In the genomic region with DNA sequence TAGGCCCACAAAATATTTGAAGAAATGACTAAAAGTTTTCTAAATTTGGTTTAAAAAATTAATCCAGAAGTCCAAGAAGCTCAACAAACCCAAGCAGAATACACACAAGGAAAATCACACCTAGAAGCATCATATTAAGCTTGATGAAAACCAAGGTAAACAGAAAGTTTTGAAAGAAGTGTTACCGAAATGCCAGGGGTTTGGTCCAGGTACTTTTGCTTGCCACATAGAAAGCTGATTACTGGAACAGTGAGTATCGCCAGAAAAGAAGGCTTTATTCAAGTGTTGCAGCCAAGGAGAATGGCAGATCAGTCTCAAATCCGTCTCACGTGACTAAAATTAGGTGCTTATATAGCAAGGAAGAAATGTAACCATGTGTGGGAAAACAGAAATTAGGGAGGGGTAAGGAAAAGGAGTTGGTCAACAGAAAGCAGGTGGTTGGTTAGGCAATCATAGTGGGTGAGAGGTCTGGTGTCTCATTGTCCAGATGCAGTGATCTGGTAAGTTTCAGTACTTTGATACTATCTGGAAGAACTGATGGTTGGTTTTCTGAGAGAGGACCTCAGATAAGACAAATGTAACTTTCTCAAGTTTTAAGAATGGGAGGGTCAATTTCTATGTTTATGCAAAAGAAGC, we compare ENCODE assay signal across 18 cellular contexts.
A peak's percentile ranks its signal among the peaks of the same experiment; 100 is the strongest.
DNase-seq lines count a peak whose midpoint lies in the region; ATAC-seq and TF ChIP-seq lines count a peak whose summit lies in the region.
"Had no signal": no experiment of that assay in that cellular context is flagged by ENCODE, and none has a peak within 500 bp of the region (broad histone marks: within the 10 kb centered on the region; RNA-seq: fewer than 3 reads in every experiment).

No MANE protein-coding gene starts in this region.

- H3K23ac ChIP-seq in H9 (ENCODE audit: insufficient read length, low read depth, low read length): no peak overlapping the region

- H3K27ac ChIP-seq in H9 (ENCODE audit: insufficient read length, low read depth, low read length): no peak overlapping the region
- H3K27ac ChIP-seq: 22Rv1, A549, C4-2B had no signal

- no peaks in the 10 kb centered on the region for H3K79me2 ChIP-seq in H9 (ENCODE audit: insufficient read depth, low read length)

- TF ChIP-seq CTCF in natural killer cell (IDR thresholded peaks at IDR 0.05) (no peak), nephron progenitor cell (IDR thresholded peaks at IDR 0.05) (no peak), H9 (conservative IDR thresholded peaks at IDR 0.05) (no peak)

- H2BK15ac ChIP-seq in H9 (ENCODE audit: low read depth, low read length): no peak overlapping the region

- H3K9me3 ChIP-seq in H9 (ENCODE audit: control insufficient read depth, low read depth, low read length): no peaks in the 10 kb centered on the region
- H3K9me3 ChIP-seq: A549, Caco-2, HAP-1 had no signal

- H3K18ac ChIP-seq in H9 (ENCODE audit: insufficient read length, low read depth, low read length): no peak overlapping the region

- no peak overlapping the region for H3K9ac ChIP-seq in H9 (ENCODE audit: extremely low read depth, insufficient read length, low read length)

- no peak overlapping the region for H4K8ac ChIP-seq in H9 (replicated peaks; ENCODE audit: insufficient read length, low read depth, low read length)

- H2BK20ac ChIP-seq in H9 (ENCODE audit: low read depth, low read length, poor library complexity, severe bottlenecking): no peak overlapping the region

- H3K27me3 ChIP-seq in H9 (ENCODE audit: insufficient read depth, low read length): no peaks in the 10 kb centered on the region

- no peak overlapping the region for H4K5ac ChIP-seq in H9 (ENCODE audit: insufficient read length, low read depth, low read length)

- DNase-seq in DMS53 (lab: John Stamatoyannopoulos, UW) (peak; percentile 12), DMS53 treated with DMSO at 0.1 percent for 48 hours (lab: John Stamatoyannopoulos, UW; ENCODE audit: unreplicated experiment) (no peak), natural killer cell (no peak), nephron progenitor cell (no peak), H9 (no peak), activated gamma-delta T cell (lab: John Stamatoyannopoulos, UW) (no peak)
- DNase-seq in natural killer cell treated with Interleukin-12 subunit alpha and Interleukin-12 subunit beta and Interleukin-15 and Interleukin-18, amount 100 ng/mL, for 72 hours (ENCODE audit: low spot score): no peak
- DNase-seq: AML-193; Caco-2; CD4-positive, alpha-beta T cell; DMS153; DND-41; EL had no signal

- no peak overlapping the region for H2BK120ac ChIP-seq in H9 (ENCODE audit: low read depth, low read length, poor library complexity, severe bottlenecking)

- peak overlapping the region; percentile 5 for H3K4me3 Mint-ChIP-seq in natural killer cell treated with Interleukin-12 subunit alpha and Interleukin-12 subunit beta and Interleukin-15 and Interleukin-18, amount 100 ng/mL, for 72 hours
- H3K4me3 Mint-ChIP-seq in natural killer cell (no peak overlapping the region), nephron progenitor cell (no peak overlapping the region), H9 (no peak overlapping the region)
- H3K4me3 Mint-ChIP-seq: CD4-positive, alpha-beta T cell had no signal

- intact Hi-C loops in natural killer cell (cut with micrococcal nuclease): no loop called here

- H3K27me3 Mint-ChIP-seq in natural killer cell treated with Interleukin-12 subunit alpha and Interleukin-12 subunit beta and Interleukin-15 and Interleukin-18, amount 100 ng/mL, for 72 hours: peaks cover 0 to 7% of the 10 kb centered on the region in 2 donors
- H3K27me3 Mint-ChIP-seq in natural killer cell (ENCODE audit: low read depth in 2 of 2) (peaks cover 4 to 6% of the 10 kb centered on the region in 2 donors), nephron progenitor cell (ENCODE audit: low read depth, poor library complexity) (peaks cover 5% of the 10 kb centered on the region), H9 (ENCODE audit: low read depth) (no peaks in the 10 kb centered on the region; the same call in 1 of the 2 replicates)

- H3K23me2 ChIP-seq in H9 (ENCODE audit: insufficient read length, low read depth, low read length, poor library complexity, severe bottlenecking): no peaks in the 10 kb centered on the region

- H2BK12ac ChIP-seq in H9 (ENCODE audit: insufficient read length, low read depth, low read length): no peak overlapping the region

- no peaks in the 10 kb centered on the region for H3K79me1 ChIP-seq in H9 (ENCODE audit: insufficient read depth, low read depth, low read length, poor library complexity, severe bottlenecking)

- H4K91ac ChIP-seq in H9 (ENCODE audit: insufficient read length, low read depth, low read length): no peak overlapping the region

- no peak for ATAC-seq in natural killer cell treated with Interleukin-12 subunit alpha and Interleukin-12 subunit beta and Interleukin-15 and Interleukin-18, amount 100 ng/mL, for 72 hours
- ATAC-seq in natural killer cell: no peak
- ATAC-seq: A549, GM12878 had no signal

- H2BK5ac ChIP-seq in H9 (ENCODE audit: insufficient read length, low read length): no peak overlapping the region

- no peak overlapping the region for H2AK5ac ChIP-seq in H9 (ENCODE audit: insufficient read length, low read length)

- H3K36me3 Mint-ChIP-seq in natural killer cell treated with Interleukin-12 subunit alpha and Interleukin-12 subunit beta and Interleukin-15 and Interleukin-18, amount 100 ng/mL, for 72 hours: no peaks in the 10 kb centered on the region
- H3K36me3 Mint-ChIP-seq in natural killer cell: no peaks in the 10 kb centered on the region
- no peaks in the 10 kb centered on the region for H3K36me3 Mint-ChIP-seq in nephron progenitor cell (ENCODE audit: low read depth)
- no peaks in the 10 kb centered on the region for H3K36me3 Mint-ChIP-seq in H9 (ENCODE audit: insufficient read depth in 1 of 3, low read depth in 3 of 3)

- no peak overlapping the region for H3K4me2 ChIP-seq in H9 (ENCODE audit: insufficient read depth, insufficient read length, low read length)
- H3K4me2 ChIP-seq: A549 had no signal

- H3T11ph ChIP-seq in H9 (ENCODE audit: low read length): no peak overlapping the region

- no peaks in the 10 kb centered on the region for H3K9me3 Mint-ChIP-seq in natural killer cell treated with Interleukin-12 subunit alpha and Interleukin-12 subunit beta and Interleukin-15 and Interleukin-18, amount 100 ng/mL, for 72 hours
- no peaks in the 10 kb centered on the region for H3K9me3 Mint-ChIP-seq in natural killer cell
- peaks cover 8% of the 10 kb centered on the region for H3K9me3 Mint-ChIP-seq in nephron progenitor cell
- H3K9me3 Mint-ChIP-seq in H9: peaks cover 2 to 4% of the 10 kb centered on the region in 2 experiments; a peak in 2 of 5 replicates
- H3K9me3 Mint-ChIP-seq: CD4-positive, alpha-beta T cell had no signal

- no peak overlapping the region for H3K4ac ChIP-seq in H9 (ENCODE audit: low read depth, low read length)

- H3K4me1 ChIP-seq in H9 (ENCODE audit: insufficient read depth, low read length): no peaks in the 10 kb centered on the region
- H3K4me1 ChIP-seq: A549, Caco-2, HAP-1 had no signal

- no peak overlapping the region for H3K14ac ChIP-seq in H9 (ENCODE audit: insufficient read depth, low read length)

- no peak overlapping the region for H3K27ac Mint-ChIP-seq in natural killer cell treated with Interleukin-12 subunit alpha and Interleukin-12 subunit beta and Interleukin-15 and Interleukin-18, amount 100 ng/mL, for 72 hours
- no peak overlapping the region for H3K27ac Mint-ChIP-seq in natural killer cell
- peak overlapping the region; percentile 5 for H3K27ac Mint-ChIP-seq in nephron progenitor cell
- no peak overlapping the region for H3K27ac Mint-ChIP-seq in H9
- H3K27ac Mint-ChIP-seq: CD4-positive, alpha-beta T cell had no signal

- H2AFZ ChIP-seq in H9 (ENCODE audit: low read length): no peak overlapping the region

- no CpG with 5 or more reads among the region's 4 CpGs for WGBS in H9 (ENCODE audit: extremely low coverage, insufficient read length, low lambda C conversion rate)

- H4K20me1 ChIP-seq in H9 (ENCODE audit: control insufficient read depth, insufficient read depth, insufficient read length): no peaks in the 10 kb centered on the region

- H3K56ac ChIP-seq in H9 (ENCODE audit: insufficient read length, low read depth, low read length): no peak overlapping the region

- H3K4me1 Mint-ChIP-seq in natural killer cell treated with Interleukin-12 subunit alpha and Interleukin-12 subunit beta and Interleukin-15 and Interleukin-18, amount 100 ng/mL, for 72 hours (ENCODE audit: low read depth in 2 of 2): no peaks in the 10 kb centered on the region
- H3K4me1 Mint-ChIP-seq in natural killer cell (peaks cover 0 to 2% of the 10 kb centered on the region in 2 donors), nephron progenitor cell (no peaks in the 10 kb centered on the region), H9 (no peaks in the 10 kb centered on the region)
